In genomic region chr16:77788196-77789084, GRCh38 we compare ENCODE assay signal across 8 cellular contexts. TPM values are rescaled to one million over a fixed set of nuclear protein-coding genes. Genes with fewer than 3 reads are reported as not detected.
DNase-seq lines count a peak whose midpoint lies in the region; ATAC-seq and TF ChIP-seq lines count a peak whose summit lies in the region.

A gene with protein sequence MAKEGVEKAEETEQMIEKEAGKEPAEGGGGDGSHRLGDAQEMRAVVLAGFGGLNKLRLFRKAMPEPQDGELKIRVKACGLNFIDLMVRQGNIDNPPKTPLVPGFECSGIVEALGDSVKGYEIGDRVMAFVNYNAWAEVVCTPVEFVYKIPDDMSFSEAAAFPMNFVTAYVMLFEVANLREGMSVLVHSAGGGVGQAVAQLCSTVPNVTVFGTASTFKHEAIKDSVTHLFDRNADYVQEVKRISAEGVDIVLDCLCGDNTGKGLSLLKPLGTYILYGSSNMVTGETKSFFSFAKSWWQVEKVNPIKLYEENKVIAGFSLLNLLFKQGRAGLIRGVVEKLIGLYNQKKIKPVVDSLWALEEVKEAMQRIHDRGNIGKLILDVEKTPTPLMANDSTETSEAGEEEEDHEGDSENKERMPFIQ (plus strand): TSS chr16:77788564. CDS start chr16:77788683, 119 bp downstream.

- peak within 1 kb of the TSS; percentile 80 for H3K4me3 ChIP-seq in iPS-11a (ENCODE audit: low read depth, low read length)

- H3K9me3 Mint-ChIP-seq in T-helper 1 cell treated with Interleukin-12 subunit alpha and Interleukin-12 subunit beta and Interleukin-4 antibody, amounts not matched to agents 30 μg/mL and 1 μg/mL, for 36 hours: no peaks in the 10 kb centered on the region
- H3K9me3 Mint-ChIP-seq in MCF 10A (ENCODE audit: unreplicated experiment): no peaks in the 10 kb centered on the region

- ATAC-seq in sciatic nerve (peak; percentile 85), HG03342 (IDR thresholded peaks at IDR 0.05; ENCODE audit: unreplicated experiment) (no peak)

- H3K4me1 Mint-ChIP-seq in T-helper 1 cell treated with Interleukin-12 subunit alpha and Interleukin-12 subunit beta and Interleukin-4 antibody, amounts not matched to agents 30 μg/mL and 1 μg/mL, for 36 hours (ENCODE audit: low read depth): peaks cover 7% of the 10 kb centered on the region
- H3K4me1 Mint-ChIP-seq in MCF 10A (ENCODE audit: insufficient read depth, unreplicated experiment): peaks cover 9% of the 10 kb centered on the region

- CTCF ChIA-PET in MCF 10A (lab: Yijun Ruan, JAX): interaction anchor here (0.5 to 0.7 kb wide), 2 partner anchors 15 to 110 kb away, joined by 3 to 4 read pairs; no protein-coding TSS in a partner anchor

- H3K4me3 Mint-ChIP-seq in T-helper 1 cell treated with Interleukin-12 subunit alpha and Interleukin-12 subunit beta and Interleukin-4 antibody, amounts not matched to agents 30 μg/mL and 1 μg/mL, for 36 hours: peak within 1 kb of the TSS; percentile 69
- peak within 1 kb of the TSS; percentile 77 for H3K4me3 Mint-ChIP-seq in MCF 10A (ENCODE audit: unreplicated experiment)

- TF ChIP-seq CTCF in MCF 10A (IDR thresholded peaks at IDR 0.05; ENCODE audit: unreplicated experiment): no peak

- POLR2A ChIA-PET in MCF 10A (lab: Yijun Ruan, JAX): interaction anchor here (0.9 kb wide), 1 partner anchor 18 kb away, joined by 3 read pairs; no protein-coding TSS in a partner anchor

- BruUV-seq in MCF 10A (replicated peaks; lab: Mats Ljungman, UMichigan): no TSS peak

- no peak within 1 kb of the TSS for H3K27ac Mint-ChIP-seq in T-helper 1 cell treated with Interleukin-12 subunit alpha and Interleukin-12 subunit beta and Interleukin-4 antibody, amounts not matched to agents 30 μg/mL and 1 μg/mL, for 36 hours
- H3K27ac Mint-ChIP-seq in MCF 10A (ENCODE audit: low read depth, unreplicated experiment): no peak within 1 kb of the TSS

- DNase-seq in T-helper 1 cell (no peak), NCI-H128 (lab: John Stamatoyannopoulos, UW; ENCODE audit: unreplicated experiment) (peak; percentile 3), MCF 10A (ENCODE audit: unreplicated experiment) (peak; percentile 16), sciatic nerve (ENCODE audit: low spot score) (no peak), SHP77 treated with DMSO at 0.1 percent for 48 hours (lab: John Stamatoyannopoulos, UW) (no peak)

- intact Hi-C loops in MCF 10A (cut with micrococcal nuclease) (loop anchor here (5.0 kb wide), 1 partner anchor 44 kb away; no protein-coding TSS in a partner anchor), sciatic nerve (cut with DNase I) (no loop called here)

- H3K27me3 Mint-ChIP-seq in T-helper 1 cell treated with Interleukin-12 subunit alpha and Interleukin-12 subunit beta and Interleukin-4 antibody, amounts not matched to agents 30 μg/mL and 1 μg/mL, for 36 hours (ENCODE audit: low read depth): peaks cover 62% of the 10 kb centered on the region
- H3K27me3 Mint-ChIP-seq in MCF 10A (ENCODE audit: insufficient read depth, unreplicated experiment): peaks cover 61% of the 10 kb centered on the region

- no peaks in the 10 kb centered on the region for H3K36me3 Mint-ChIP-seq in T-helper 1 cell treated with Interleukin-12 subunit alpha and Interleukin-12 subunit beta and Interleukin-4 antibody, amounts not matched to agents 30 μg/mL and 1 μg/mL, for 36 hours (ENCODE audit: low read depth)
- H3K36me3 Mint-ChIP-seq in MCF 10A (ENCODE audit: insufficient read depth, unreplicated experiment): no peaks in the 10 kb centered on the region

RNA-seq across cellular contexts. Expression of the gene that starts here (rescaled TPM):
- total RNA-seq in MCF 10A (2022): 0.88 and 1.1 TPM in 2 replicates
- total RNA-seq in sciatic nerve: 36.1 TPM

Comparison
In these comparisons a context has a peak if more than half of its experiments do, and no peak if none do; other contexts are left out.
1. RNA of the gene that starts here (total RNA-seq): 36.1 TPM in sciatic nerve (single experiment); 0.88 to 1.1 TPM in MCF 10A; every median in the first group is over 10 times any median in the second.
2. DNase-seq: peak in NCI-H128 (single experiment) and MCF 10A (single experiment); none in T-helper 1 cell (0 of 5), sciatic nerve (single experiment) and SHP77 treated with DMSO at 0.1 percent for 48 hours (single experiment).